9 cellular contexts compared by ENCODE assay signal in the genomic region with DNA sequence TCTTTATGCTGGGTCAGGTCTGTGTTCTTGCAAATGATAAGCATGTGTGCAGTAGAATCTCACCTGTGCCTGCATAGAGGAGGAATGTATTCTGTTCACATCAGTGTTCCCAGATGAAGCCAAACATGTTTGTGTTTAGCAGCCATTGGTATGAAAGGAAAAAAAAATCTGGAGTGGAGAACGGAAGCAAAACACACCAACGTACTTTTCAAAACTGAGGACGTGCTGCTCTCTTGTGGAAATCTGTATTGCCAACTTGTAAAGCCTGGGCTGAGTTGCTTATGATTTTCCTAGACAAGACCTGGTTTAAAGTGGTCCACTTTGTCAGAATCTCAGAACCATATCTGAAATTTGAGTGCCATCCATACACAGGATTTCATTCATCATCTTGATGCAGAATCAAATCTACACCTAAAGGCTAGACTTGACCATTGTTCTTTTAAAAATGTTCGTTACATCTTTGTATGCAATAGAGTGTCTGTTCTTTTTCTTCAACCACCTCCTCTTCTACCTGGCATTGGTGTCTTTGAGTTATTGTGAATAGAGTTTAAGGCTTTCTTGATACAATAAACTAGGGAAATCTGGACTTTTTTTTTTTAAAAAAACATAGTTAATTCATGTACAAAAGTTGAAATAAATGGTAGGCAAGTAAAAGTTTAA.
DNase-seq lines count a peak whose midpoint lies in the region; ATAC-seq and TF ChIP-seq lines count a peak whose summit lies in the region.
"Had no signal": no experiment of that assay in that cellular context is flagged by ENCODE, and none has a peak within 500 bp of the region (broad histone marks: within the 10 kb centered on the region; RNA-seq: fewer than 3 reads in every experiment).

No MANE protein-coding gene starts in this region.

- H3K36me3 ChIP-seq in skeletal muscle satellite cell (ENCODE audit: insufficient read depth, low read length), result no peaks in the 10 kb centered on the region
- no peaks in the 10 kb centered on the region for H3K36me3 ChIP-seq in aorta (ENCODE audit: control insufficient read depth in 1 of 2, insufficient read depth in 2 of 2, low read length in 1 of 2)

- H3K36me3 Mint-ChIP-seq in Calu3 (ENCODE audit: insufficient read depth, unreplicated experiment), result no peaks in the 10 kb centered on the region
- H3K36me3 Mint-ChIP-seq: activated naive CD8-positive, alpha-beta T cell treated with anti-CD3 and anti-CD28 coated beads, Interleukin-2, amount 10 ng/mL, durations not matched to agents 7 days and 5 days had no signal

- H3K4me1 ChIP-seq in skeletal muscle satellite cell (ENCODE audit: control insufficient read depth, insufficient read depth, low read length) (peaks cover 3% of the 10 kb centered on the region), aorta (ENCODE audit: control insufficient read depth in 1 of 2, insufficient read depth in 2 of 2, low read length in 2 of 2) (peaks cover 0 to 5% of the 10 kb centered on the region in 2 donors)

- H3K9me3 ChIP-seq in skeletal muscle satellite cell (replicated peaks; ENCODE audit: low read length), result no peaks in the 10 kb centered on the region
- H3K9me3 ChIP-seq in aorta (ENCODE audit: control insufficient read depth, low read length), result no peaks in the 10 kb centered on the region

- no peak overlapping the region for H3K27ac ChIP-seq in aorta (ENCODE audit: low read depth in 1 of 2, low read length in 2 of 2)

- CTCF ChIA-PET in Calu3 (lab: Charles Lee), result interaction anchor here (0.6 kb wide), 2 partner anchors 129 to 993 kb away, joined by 3 to 7 read pairs; no protein-coding TSS in a partner anchor

- H3K9ac ChIP-seq in skeletal muscle satellite cell (ENCODE audit: low read depth, low read length), result no peak overlapping the region

- H3K4me2 ChIP-seq in skeletal muscle satellite cell (ENCODE audit: low read length), result peak overlapping the region; percentile 57

- intact Hi-C loops in Calu3 (cut with micrococcal nuclease; ENCODE audit: unreplicated experiment) (loop anchor here (5.0 to 10.0 kb wide), 6 partner anchors 104 to 927 kb away; a partner anchor contains a TSS), aorta (cut with DNase I) (no loop called here)

- H3K27ac Mint-ChIP-seq in Calu3 (ENCODE audit: unreplicated experiment), result no peak overlapping the region
- H3K27ac Mint-ChIP-seq: activated naive CD8-positive, alpha-beta T cell treated with anti-CD3 and anti-CD28 coated beads, Interleukin-2, amount 10 ng/mL, durations not matched to agents 7 days and 5 days had no signal

- H3K4me3 ChIP-seq in HFF-Myc (replicated peaks; ENCODE audit: low read depth, low read length) (no peak overlapping the region), skeletal muscle satellite cell (ENCODE audit: low read length) (no peak overlapping the region), aorta (ENCODE audit: low read length in 2 of 2) (no peak overlapping the region)

- peaks cover 9% of the 10 kb centered on the region for H3K4me1 Mint-ChIP-seq in Calu3 (ENCODE audit: low read depth, unreplicated experiment)

- no peak for ATAC-seq in HG03135 (IDR thresholded peaks at IDR 0.05; ENCODE audit: unreplicated experiment)
- no peak for ATAC-seq in aorta (ENCODE audit: low FRiP score)

- WGBS in aorta, 2 donors, result 25 to 27% methylated on average over 4 of the region's 4 CpGs

- no peaks in the 10 kb centered on the region for H3K9me3 Mint-ChIP-seq in Calu3 (ENCODE audit: low read depth, unreplicated experiment)
- H3K9me3 Mint-ChIP-seq: activated naive CD8-positive, alpha-beta T cell treated with anti-CD3 and anti-CD28 coated beads, Interleukin-2, amount 10 ng/mL, durations not matched to agents 7 days and 5 days had no signal

- peak; percentile 23 for DNase-seq in Calu3
- peak; percentile 2 for DNase-seq in HFF-Myc (ENCODE audit: extremely low read depth, low read depth)
- DNase-seq in NCI-H748 treated with DMSO at 0.1 percent for 48 hours (lab: John Stamatoyannopoulos, UW), result peak; percentile 88
- peak; percentile 16 to 42 for DNase-seq in erythroblast (lab: John Stamatoyannopoulos, UW)
- DNase-seq in ecto neural progenitor cell (ENCODE audit: low spot score), result no peak
- no peak for DNase-seq in aorta
- DNase-seq: activated naive CD8-positive, alpha-beta T cell treated with anti-CD3 and anti-CD28 coated beads, Interleukin-2, amount 10 ng/mL, durations not matched to agents 7 days and 5 days had no signal

- H3K4me3 Mint-ChIP-seq in Calu3 (ENCODE audit: low read depth, unreplicated experiment), result no peak overlapping the region
- H3K4me3 Mint-ChIP-seq: activated naive CD8-positive, alpha-beta T cell treated with anti-CD3 and anti-CD28 coated beads, Interleukin-2, amount 10 ng/mL, durations not matched to agents 7 days and 5 days had no signal

- no peak for TF ChIP-seq CTCF in Calu3 (IDR thresholded peaks at IDR 0.05; ENCODE audit: unreplicated experiment)
- no peak for TF ChIP-seq CTCF in HFF-Myc (IDR thresholded peaks at IDR 0.05; ENCODE audit: low read depth, low read length, missing control alignments)

- H3K27me3 ChIP-seq in skeletal muscle satellite cell (ENCODE audit: control insufficient read depth, insufficient read depth, low read length), result no peaks in the 10 kb centered on the region
- no peaks in the 10 kb centered on the region for H3K27me3 ChIP-seq in aorta (ENCODE audit: control insufficient read depth in 1 of 2, insufficient read depth in 2 of 2, low read length in 1 of 2)

- H3K27me3 Mint-ChIP-seq in Calu3 (ENCODE audit: unreplicated experiment), result no peaks in the 10 kb centered on the region

- BruUV-seq in Calu3 (replicated peaks; lab: Mats Ljungman, UMichigan), result no TSS peak

- TF ChIP-seq POLR2A in erythroblast (IDR thresholded peaks at IDR 0.05; ENCODE audit: low read length), result no peak

Comparison
In these comparisons a context has a peak if more than half of its experiments do, and no peak if none do; other contexts are left out.
1. DNase-seq: peak in Calu3 (single experiment), HFF-Myc (single experiment), NCI-H748 treated with DMSO at 0.1 percent for 48 hours (single experiment) and erythroblast (2 of 2); none in ecto neural progenitor cell (single experiment) and aorta (0 of 2).